24 cellular contexts compared by ENCODE assay signal in genomic region chr1:65994223-65994622, GRCh38.
DNase-seq lines count a peak whose midpoint lies in the region; ATAC-seq and TF ChIP-seq lines count a peak whose summit lies in the region.
"Had no signal": no experiment of that assay in that cellular context is flagged by ENCODE, and none has a peak within 500 bp of the region (broad histone marks: within the 10 kb centered on the region; RNA-seq: fewer than 3 reads in every experiment).

No MANE protein-coding gene starts in this region.

- TF ChIP-seq CTCF in SK-N-SH (IDR thresholded peaks at IDR 0.05) = no peak
- no peak for TF ChIP-seq CTCF in nephron (IDR thresholded peaks at IDR 0.05; ENCODE audit: unreplicated experiment in 3 of 3)

- peak overlapping the region in 2 of 3 experiments; percentile 24 to 59 for H3K4me3 Mint-ChIP-seq in nephron
- H3K4me3 Mint-ChIP-seq: CD8-positive, alpha-beta memory T cell; GM23338 had no signal

- no peaks in the 10 kb centered on the region for H3K36me3 Mint-ChIP-seq in nephron (ENCODE audit: low read depth)
- H3K36me3 Mint-ChIP-seq: CD8-positive, alpha-beta memory T cell had no signal

- no peak overlapping the region for H3K9ac ChIP-seq in SK-N-SH
- peak overlapping the region; percentile 77 for H3K9ac ChIP-seq in SK-N-MC (ENCODE audit: insufficient read length)
- H3K9ac ChIP-seq: KMS-11 had no signal

- H3K9me2 ChIP-seq in SK-N-SH = no peaks in the 10 kb centered on the region

- H3K4me2 ChIP-seq in SK-N-SH = 0 out of 2 replicates have a peak overlapping the region, but pooled peaks have one; percentile 25
- H3K4me2 ChIP-seq: GM23338, KMS-11 had no signal

- no peaks in the 10 kb centered on the region for H3K9me3 Mint-ChIP-seq in nephron
- H3K9me3 Mint-ChIP-seq: CD8-positive, alpha-beta memory T cell; GM23338 had no signal

- H3F3A ChIP-seq in SK-N-SH (replicated peaks; ENCODE audit: insufficient read depth) = no peaks in the 10 kb centered on the region

- TF ChIP-seq RAD21 in SK-N-SH (IDR thresholded peaks at IDR 0.05; ENCODE audit: low read length) = no peak

- H3K4me1 ChIP-seq in SK-N-SH (ENCODE audit: control insufficient read depth in 1 of 2, insufficient read depth in 2 of 2, low read depth in 1 of 2, low read length in 1 of 2) = peaks cover 3 to 15% of the 10 kb centered on the region in 2 experiments; a peak in 3 of 4 replicates
- H3K4me1 ChIP-seq: HAP-1, Peyer's patch, SJCRH30 had no signal

- H4K20me1 ChIP-seq in SK-N-SH (ENCODE audit: insufficient read depth) = no peaks in the 10 kb centered on the region

- POLR2A ChIA-PET in SK-N-SH (lab: Yijun Ruan, JAX) = interaction anchor here (1.0 kb wide), 1 partner anchor 248 kb away, joined by 4 read pairs; no protein-coding TSS in a partner anchor

- H3K27me3 ChIP-seq in SK-N-SH (ENCODE audit: insufficient read depth) = no peaks in the 10 kb centered on the region
- H3K27me3 ChIP-seq: Peyer's patch, SJCRH30 had no signal

- H3K79me2 ChIP-seq in SK-N-SH (ENCODE audit: insufficient read depth) = no peaks in the 10 kb centered on the region

- ATAC-seq in SK-N-SH treated with all-trans-retinoic acid at 6 μM for 48 hours (no peak; the same call in 2 of the 3 replicates), GM21529 (IDR thresholded peaks at IDR 0.05; ENCODE audit: unreplicated experiment) (no peak)
- ATAC-seq: GM23338 had no signal

- CTCF ChIA-PET in SK-N-SH (lab: Yijun Ruan, JAX) = interaction anchor here (0.7 to 13.1 kb wide), 6 partner anchors 10 to 452 kb away, joined by 3 to 203 read pairs (median 6); no protein-coding TSS in a partner anchor

- TF ChIP-seq EP300 in SK-N-SH (IDR thresholded peaks at IDR 0.05; ENCODE audit: borderline replicate concordance in 1 of 2, low read depth in 1 of 2, low read length in 1 of 2) = no peak

- no peak for DNase-seq in SK-N-SH
- DNase-seq in SK-N-MC (ENCODE audit: low read depth, low spot score) = no peak
- peak; percentile 69 for DNase-seq in superior temporal gyrus (ENCODE audit: extremely low spot score)
- DNase-seq in DMS 273 (lab: John Stamatoyannopoulos, UW; ENCODE audit: unreplicated experiment) = no peak
- no peak for DNase-seq in kidney glomerular epithelial cell (lab: John Stamatoyannopoulos, UW)
- DNase-seq: AML-193; Calu3; CD8-positive, alpha-beta memory T cell; IMR-90; NCI-H1417; NCI-H1694 treated with DMSO at 0.1 percent for 48 hours; NCI-H2081 treated with DMSO at 0.1 percent for 48 hours; NCI-H446 treated with DMSO at 0.1 percent for 48 hours; NCI-H748 treated with DMSO at 0.1 percent for 48 hours; Peyer's patch; SJCRH30 had no signal

- H3K36me3 ChIP-seq in SK-N-SH (replicated peaks in 1 of 2; ENCODE audit: control insufficient read depth in 1 of 2, insufficient read depth in 2 of 2, low read length in 1 of 2) (no peaks in the 10 kb centered on the region), SK-N-MC (ENCODE audit: insufficient read depth, low read length) (no peaks in the 10 kb centered on the region)
- H3K36me3 ChIP-seq: HAP-1, Peyer's patch, SJCRH30 had no signal

- no peaks in the 10 kb centered on the region for H3K27me3 Mint-ChIP-seq in nephron (ENCODE audit: low read depth)

- H2AFZ ChIP-seq in SK-N-SH (ENCODE audit: low read depth) = peak overlapping the region; percentile 56
- H2AFZ ChIP-seq: GM23338 had no signal

- H3K27ac ChIP-seq in SK-N-SH (ENCODE audit: low read depth in 2 of 2, low read length in 1 of 2) = peak overlapping the region in 1 of 2 experiments; percentile 91; a peak in 2 of 4 replicates
- H3K27ac ChIP-seq in SK-N-MC = peak overlapping the region; percentile 73
- H3K27ac ChIP-seq: 22Rv1, C4-2B, KMS-11, Peyer's patch, SJCRH30 had no signal

- H3K9me3 ChIP-seq in SK-N-SH (no peaks in the 10 kb centered on the region), SK-N-MC (ENCODE audit: low read depth, low read length) (no peaks in the 10 kb centered on the region)
- H3K9me3 ChIP-seq: HAP-1, Peyer's patch, SJCRH30 had no signal

- H3K4me1 Mint-ChIP-seq in nephron = peaks cover 5% of the 10 kb centered on the region
- H3K4me1 Mint-ChIP-seq: CD8-positive, alpha-beta memory T cell; GM23338 had no signal

- peak overlapping the region in 1 of 2 experiments; percentile 56; a peak in 2 of 4 replicates for H3K4me3 ChIP-seq in SK-N-SH (ENCODE audit: low read depth in 2 of 2, low read length in 1 of 2)
- H3K4me3 ChIP-seq in SK-N-MC = peak overlapping the region; percentile 80
- H3K4me3 ChIP-seq: GM23338, HAP-1, Peyer's patch, SJCRH30 had no signal

- H3K27ac Mint-ChIP-seq in nephron = no peak overlapping the region
- H3K27ac Mint-ChIP-seq: CD8-positive, alpha-beta memory T cell; GM23338 had no signal

- WGBS in SK-N-SH (ENCODE audit: low lambda C conversion rate) = 12% methylated on average over 2 of the region's 2 CpGs

TF ChIP-seq in SK-N-SH, 30 proteins besides CTCF, POLR2A, EP300 and RAD21:
- TF ChIP-seq TEAD4 (IDR thresholded peaks at IDR 0.05; ENCODE audit: borderline replicate concordance, insufficient read depth) (no peak), MXI1 (IDR thresholded peaks at IDR 0.05; ENCODE audit: low read depth, low read length) (peak; percentile 79; the same call in 1 of the 2 replicates)

TF ChIP-seq in SK-N-SH treated with all-trans-retinoic acid at 6 μM for 48 hours, 23 proteins besides CTCF, POLR2A, EP300 and RAD21:
- TF ChIP-seq ZFP3 (CRISPR knock-in tag; IDR thresholded peaks at IDR 0.05) (no peak), PPARA (CRISPR knock-in tag; IDR thresholded peaks at IDR 0.05; ENCODE audit: borderline replicate concordance) (no peak), OSR1 (CRISPR knock-in tag; IDR thresholded peaks at IDR 0.05) (no peak), SNAI2 (CRISPR knock-in tag; IDR thresholded peaks at IDR 0.05) (no peak), ESRRG (CRISPR knock-in tag; IDR thresholded peaks at IDR 0.05) (no peak), TOX (CRISPR knock-in tag; IDR thresholded peaks at IDR 0.05; ENCODE audit: borderline replicate concordance) (no peak), TCF4 (CRISPR knock-in tag; IDR thresholded peaks at IDR 0.05; ENCODE audit: borderline replicate concordance) (no peak), BACH2 (CRISPR knock-in tag; IDR thresholded peaks at IDR 0.05; ENCODE audit: borderline replicate concordance) (no peak)
- TF ChIP-seq, protein P1, sequence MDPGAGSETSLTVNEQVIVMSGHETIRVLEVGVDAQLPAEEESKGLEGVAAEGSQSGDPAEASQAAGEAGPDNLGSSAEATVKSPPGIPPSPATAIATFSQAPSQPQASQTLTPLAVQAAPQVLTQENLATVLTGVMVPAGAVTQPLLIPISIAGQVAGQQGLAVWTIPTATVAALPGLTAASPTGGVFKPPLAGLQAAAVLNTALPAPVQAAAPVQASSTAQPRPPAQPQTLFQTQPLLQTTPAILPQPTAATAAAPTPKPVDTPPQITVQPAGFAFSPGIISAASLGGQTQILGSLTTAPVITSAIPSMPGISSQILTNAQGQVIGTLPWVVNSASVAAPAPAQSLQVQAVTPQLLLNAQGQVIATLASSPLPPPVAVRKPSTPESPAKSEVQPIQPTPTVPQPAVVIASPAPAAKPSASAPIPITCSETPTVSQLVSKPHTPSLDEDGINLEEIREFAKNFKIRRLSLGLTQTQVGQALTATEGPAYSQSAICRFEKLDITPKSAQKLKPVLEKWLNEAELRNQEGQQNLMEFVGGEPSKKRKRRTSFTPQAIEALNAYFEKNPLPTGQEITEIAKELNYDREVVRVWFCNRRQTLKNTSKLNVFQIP (CRISPR knock-in tag; IDR thresholded peaks at IDR 0.05; ENCODE audit: borderline replicate concordance, low read depth) = no peak
- TF ChIP-seq, protein P2, sequence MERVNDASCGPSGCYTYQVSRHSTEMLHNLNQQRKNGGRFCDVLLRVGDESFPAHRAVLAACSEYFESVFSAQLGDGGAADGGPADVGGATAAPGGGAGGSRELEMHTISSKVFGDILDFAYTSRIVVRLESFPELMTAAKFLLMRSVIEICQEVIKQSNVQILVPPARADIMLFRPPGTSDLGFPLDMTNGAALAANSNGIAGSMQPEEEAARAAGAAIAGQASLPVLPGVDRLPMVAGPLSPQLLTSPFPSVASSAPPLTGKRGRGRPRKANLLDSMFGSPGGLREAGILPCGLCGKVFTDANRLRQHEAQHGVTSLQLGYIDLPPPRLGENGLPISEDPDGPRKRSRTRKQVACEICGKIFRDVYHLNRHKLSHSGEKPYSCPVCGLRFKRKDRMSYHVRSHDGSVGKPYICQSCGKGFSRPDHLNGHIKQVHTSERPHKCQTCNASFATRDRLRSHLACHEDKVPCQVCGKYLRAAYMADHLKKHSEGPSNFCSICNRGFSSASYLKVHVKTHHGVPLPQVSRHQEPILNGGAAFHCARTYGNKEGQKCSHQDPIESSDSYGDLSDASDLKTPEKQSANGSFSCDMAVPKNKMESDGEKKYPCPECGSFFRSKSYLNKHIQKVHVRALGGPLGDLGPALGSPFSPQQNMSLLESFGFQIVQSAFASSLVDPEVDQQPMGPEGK (CRISPR knock-in tag; IDR thresholded peaks at IDR 0.05; ENCODE audit: borderline replicate concordance) = no peak
TF ChIP-seq in SK-N-SH treated with all-trans-retinoic acid at 6 μM for 48 hours: peak in this region for 0.
